Comparison of ENCODE assay signal across 23 cellular contexts in the genomic region with DNA sequence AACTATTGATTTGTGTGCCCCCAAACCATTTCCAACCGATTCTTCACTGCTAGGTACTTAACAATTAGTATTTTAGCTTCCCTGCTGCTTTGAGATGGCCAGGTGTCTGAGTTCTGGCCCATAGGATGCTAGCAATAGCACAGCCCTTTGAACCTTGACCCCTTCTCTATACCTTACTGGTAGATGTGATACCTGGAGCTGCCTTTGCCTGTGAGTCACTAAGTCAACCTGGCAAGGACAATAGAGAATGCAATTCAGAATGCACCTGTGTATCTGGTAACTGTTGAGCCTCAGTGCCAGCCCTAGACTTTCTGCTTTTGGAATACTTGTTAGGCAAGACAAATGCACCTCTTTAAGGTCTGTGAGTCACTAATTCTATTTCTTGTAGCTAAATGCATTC.
A peak's percentile ranks its signal among the peaks of the same experiment; 100 is the strongest.
DNase-seq lines count a peak whose midpoint lies in the region; ATAC-seq and TF ChIP-seq lines count a peak whose summit lies in the region.
"Had no signal": no experiment of that assay in that cellular context is flagged by ENCODE, and none has a peak within 500 bp of the region (broad histone marks: within the 10 kb centered on the region; RNA-seq: fewer than 3 reads in every experiment).

No MANE protein-coding gene starts in this region.

- H3K4me3 ChIP-seq in mucosa of descending colon, result no peak overlapping the region
- H3K4me3 ChIP-seq in effector memory CD4-positive, alpha-beta T cell (ENCODE audit: insufficient read depth, low read depth, low read length, poor library complexity, severe bottlenecking), result no peak overlapping the region
- H3K4me3 ChIP-seq: BLaER1 had no signal

- intact Hi-C loops in Calu3 (cut with micrococcal nuclease; ENCODE audit: unreplicated experiment), result no loop called here
- intact Hi-C loops in mucosa of descending colon (cut with DNase I, micrococcal nuclease), result no loop called here

- H3K27ac ChIP-seq in effector memory CD4-positive, alpha-beta T cell (ENCODE audit: insufficient read depth, low read length, poor library complexity, severe bottlenecking), result no peak overlapping the region
- H3K27ac ChIP-seq: BLaER1, RWPE1 had no signal

- H3K9me3 ChIP-seq in mucosa of descending colon, result no peaks in the 10 kb centered on the region
- H3K9me3 ChIP-seq in effector memory CD4-positive, alpha-beta T cell (ENCODE audit: control insufficient read depth, low read length), result no peaks in the 10 kb centered on the region
- H3K9me3 ChIP-seq: BLaER1 had no signal

- H3K36me3 ChIP-seq in mucosa of descending colon (ENCODE audit: low read depth), result no peaks in the 10 kb centered on the region
- no peaks in the 10 kb centered on the region for H3K36me3 ChIP-seq in effector memory CD4-positive, alpha-beta T cell (ENCODE audit: control insufficient read depth, insufficient read depth, low read length)
- H3K36me3 ChIP-seq: BLaER1 had no signal

- DNase-seq in Calu3 (peak; percentile 2), NCI-H146 (lab: John Stamatoyannopoulos, UW) (peak; percentile 71), mucosa of descending colon (peak in 1 of 3 donors; percentile 6), immature natural killer cell (no peak)
- DNase-seq in effector memory CD4-positive, alpha-beta T cell, result no peak
- DNase-seq: CD4-positive, CD25-positive, alpha-beta regulatory T cell; DMS79; EL; GDM1; Karpas-422; NCI-H1092 treated with DMSO at 0.1 percent for 48 hours; NCI-H1436; NCI-H1930; NCI-H446; NCI-H524 treated with DMSO at 0.1 percent for 48 hours; NCI-H82; SHP77 had no signal

- H3K36me3 Mint-ChIP-seq in Calu3 (ENCODE audit: insufficient read depth, unreplicated experiment) (no peaks in the 10 kb centered on the region), immature natural killer cell (peaks cover 0 to 4% (median 0%) of the 10 kb centered on the region in 3 donors)
- H3K36me3 Mint-ChIP-seq: CD4-positive, CD25-positive, alpha-beta regulatory T cell had no signal

- H3K27me3 ChIP-seq in effector memory CD4-positive, alpha-beta T cell (replicated peaks; ENCODE audit: control insufficient read depth, insufficient read depth, low read length, poor library complexity, severe bottlenecking), result no peaks in the 10 kb centered on the region
- H3K27me3 ChIP-seq: BLaER1 had no signal

- no peak for TF ChIP-seq CTCF in Calu3 (IDR thresholded peaks at IDR 0.05; ENCODE audit: unreplicated experiment)
- no peak for TF ChIP-seq CTCF in mucosa of descending colon (IDR thresholded peaks at IDR 0.05)

- H3K9me3 Mint-ChIP-seq in Calu3 (ENCODE audit: low read depth, unreplicated experiment) (peaks cover 5% of the 10 kb centered on the region), immature natural killer cell (peaks cover 0 to 8% (median 0%) of the 10 kb centered on the region in 6 donors)

- ATAC-seq in esophagus mucosa (peak; percentile 45), mucosa of descending colon (peak; percentile 95), GM18519 (IDR thresholded peaks at IDR 0.05; ENCODE audit: low FRiP score, unreplicated experiment) (no peak)
- ATAC-seq: HepG2, Panc1 had no signal

- H3K4me3 Mint-ChIP-seq in Calu3 (ENCODE audit: low read depth, unreplicated experiment) (no peak overlapping the region), immature natural killer cell (no peak overlapping the region)
- H3K4me3 Mint-ChIP-seq: CD4-positive, CD25-positive, alpha-beta regulatory T cell had no signal

- H3K27me3 Mint-ChIP-seq in Calu3 (ENCODE audit: unreplicated experiment) (no peaks in the 10 kb centered on the region), immature natural killer cell (ENCODE audit: low read depth in 3 of 3) (peaks cover 0 to 2% (median 0%) of the 10 kb centered on the region in 3 donors)
- H3K27me3 Mint-ChIP-seq: CD4-positive, CD25-positive, alpha-beta regulatory T cell had no signal

- H3K4me1 ChIP-seq in mucosa of descending colon (ENCODE audit: low read depth), result no peaks in the 10 kb centered on the region
- no peaks in the 10 kb centered on the region for H3K4me1 ChIP-seq in effector memory CD4-positive, alpha-beta T cell (ENCODE audit: control insufficient read depth, insufficient read depth, low read length, poor library complexity, severe bottlenecking)
- H3K4me1 ChIP-seq: BLaER1 had no signal

- no peak overlapping the region for H3K27ac Mint-ChIP-seq in Calu3 (ENCODE audit: unreplicated experiment)
- H3K27ac Mint-ChIP-seq in immature natural killer cell, result no peak overlapping the region
- H3K27ac Mint-ChIP-seq: CD4-positive, CD25-positive, alpha-beta regulatory T cell had no signal

- CTCF ChIA-PET in Calu3 (lab: Charles Lee), result no interaction called here

- H3K4me1 Mint-ChIP-seq in Calu3 (ENCODE audit: low read depth, unreplicated experiment) (no peaks in the 10 kb centered on the region), immature natural killer cell (no peaks in the 10 kb centered on the region)
- H3K4me1 Mint-ChIP-seq: CD4-positive, CD25-positive, alpha-beta regulatory T cell had no signal

- no TSS peak for BruUV-seq in Calu3 (replicated peaks; lab: Mats Ljungman, UMichigan)

Comparison
In these comparisons a context has a peak if more than half of its experiments do, and no peak if none do; other contexts are left out.
1. DNase-seq: peak in Calu3 (single experiment) and NCI-H146 (single experiment); none in effector memory CD4-positive, alpha-beta T cell (0 of 3) and immature natural killer cell (0 of 3).